ENCODE assay signal across 23 cellular contexts in the genomic region with DNA sequence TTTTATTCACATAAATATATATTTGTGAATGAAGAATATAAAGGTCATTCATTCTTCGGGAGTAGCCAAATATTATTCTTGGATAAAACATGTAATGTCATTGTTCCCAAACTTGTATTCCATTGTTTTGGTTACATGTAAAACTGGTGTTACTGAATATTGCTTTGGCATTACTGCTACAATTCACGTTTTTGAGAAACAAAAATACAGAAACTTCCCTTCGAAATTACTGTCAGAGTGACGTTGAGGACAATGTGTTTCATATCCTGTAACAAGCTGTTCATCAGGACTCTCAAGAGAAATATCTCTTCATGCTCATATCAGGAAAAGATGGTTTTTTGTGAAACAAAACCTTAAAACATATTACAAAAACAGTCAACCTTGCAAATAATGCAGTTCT.
"Had no signal": no experiment of that assay in that cellular context is flagged by ENCODE, and none has a peak within 500 bp of the region (broad histone marks: within the 10 kb centered on the region; RNA-seq: fewer than 3 reads in every experiment).

No MANE protein-coding gene starts in this region.

- H3K4me3 ChIP-seq: MG63, SJSA1, SK-N-MC had no signal

- H3K36me3 ChIP-seq: MG63, SJSA1 had no signal

- H3K27ac ChIP-seq: SJSA1, SK-N-MC had no signal

- H3K4me1 ChIP-seq: SJSA1 had no signal

- ATAC-seq: HepG2 had no signal

- H3K9me3 ChIP-seq: SJSA1 had no signal

- H3K27me3 ChIP-seq: MG63, SJSA1 had no signal

- DNase-seq: IMR-90, Karpas-422, KG1, MG63, NCI-H1092, NCI-H1105 treated with DMSO at 0.1 percent for 48 hours, NCI-H1417 treated with DMSO at 0.1 percent for 48 hours, NCI-H146, NCI-H1694 treated with DMSO at 0.1 percent for 48 hours, NCI-H1930, NCI-H2081, NCI-H2107, NCI-H2227 treated with DMSO at 0.1 percent for 48 hours, NCI-H524, NCI-H526 treated with DMSO at 0.1 percent for 48 hours, NCI-H774, Right ventricle myocardium superior, RPMI8226, SIG-M5 had no signal

- FAIRE-seq: HepG2, RCC 7860 had no signal
